Comparison of ENCODE assay signal across 7 cellular contexts in genomic region chr19:9847087-9847671, GRCh38. TPM values are rescaled to one million over a fixed set of nuclear protein-coding genes. Genes with fewer than 3 reads are reported as not detected.
DNase-seq lines count a peak whose midpoint lies in the region; ATAC-seq and TF ChIP-seq lines count a peak whose summit lies in the region.

No MANE protein-coding gene starts in this region.

- peak overlapping the region; percentile 9; the same call in 1 of the 2 replicates for H3K27ac ChIP-seq in PC-3 (ENCODE audit: low read length)

- H2AFZ ChIP-seq in PC-3 (ENCODE audit: low read length) = no peak overlapping the region

- peak; percentile 95 for ATAC-seq in PC-3

- no TSS peak for BruUV-seq in PC-3 (replicated peaks; lab: Mats Ljungman, UMichigan)

- POLR2A ChIA-PET in PC-3 (lab: Charles Lee; ENCODE audit: unreplicated experiment) = no interaction called here

- H3K36me3 ChIP-seq in PC-3 (ENCODE audit: low read depth, low read length) = peaks cover 27% of the 10 kb centered on the region

- H3K4me1 ChIP-seq in PC-3 (ENCODE audit: insufficient read depth, low read length) = peaks cover 5% of the 10 kb centered on the region; the same call in 1 of the 2 replicates

- no peak overlapping the region for H3K4me3 Mint-ChIP-seq in activated T-helper 2 cell treated with anti-CD3 and anti-CD28 coated beads, Interferon-gamma antibody, Interleukin-2, Interleukin-4, amounts not matched to agents 10 μg/mL and 5 μg/mL and 100 μg/mL, durations not matched to agents 14 hours and 24 hours and 36 hours (ENCODE audit: low read depth)

- H3F3A ChIP-seq in PC-3 (ENCODE audit: low read length, unreplicated experiment) = no peaks in the 10 kb centered on the region

- H3K4me3 ChIP-seq in PC-3 (ENCODE audit: low read length) = no peak overlapping the region

- H3K9me3 ChIP-seq in PC-3 (ENCODE audit: low read length) = no peaks in the 10 kb centered on the region

- no peaks in the 10 kb centered on the region for H4K20me1 ChIP-seq in PC-3 (ENCODE audit: low read length)

- H3K9ac ChIP-seq in PC-3 (ENCODE audit: low read length) = no peak overlapping the region

- TF ChIP-seq CTCF in PC-3 (conservative IDR thresholded peaks at IDR 0.05; ENCODE audit: low read depth, low read length) = peak; percentile 80

- no peaks in the 10 kb centered on the region for H3K79me2 ChIP-seq in PC-3 (ENCODE audit: low read length)

- no peaks in the 10 kb centered on the region for H3K27me3 ChIP-seq in PC-3 (ENCODE audit: low read length)

- CTCF ChIA-PET in PC-3 (lab: Charles Lee) = no interaction called here

- no peak overlapping the region for H3K27ac Mint-ChIP-seq in activated T-helper 2 cell treated with anti-CD3 and anti-CD28 coated beads, Interferon-gamma antibody, Interleukin-2, Interleukin-4, amounts not matched to agents 10 μg/mL and 5 μg/mL and 100 μg/mL, durations not matched to agents 14 hours and 24 hours and 36 hours

- H3K9me3 Mint-ChIP-seq in activated T-helper 2 cell treated with anti-CD3 and anti-CD28 coated beads, Interferon-gamma antibody, Interleukin-2, Interleukin-4, amounts not matched to agents 10 μg/mL and 5 μg/mL and 100 μg/mL, durations not matched to agents 14 hours and 24 hours and 36 hours = no peaks in the 10 kb centered on the region

- H3K9me2 ChIP-seq in PC-3 (replicated peaks; ENCODE audit: low read length) = no peaks in the 10 kb centered on the region

- no peaks in the 10 kb centered on the region for H3K27me3 Mint-ChIP-seq in activated T-helper 2 cell treated with anti-CD3 and anti-CD28 coated beads, Interferon-gamma antibody, Interleukin-2, Interleukin-4, amounts not matched to agents 10 μg/mL and 5 μg/mL and 100 μg/mL, durations not matched to agents 14 hours and 24 hours and 36 hours (ENCODE audit: low read depth)

- peak; percentile 63 for DNase-seq in GOT3 (lab: John Stamatoyannopoulos, UW)
- peak; percentile 86 for DNase-seq in PC-3
- DNase-seq in amniotic epithelial cell (ENCODE audit: low read depth) = peak; percentile 91
- DNase-seq in iPS DF 4.7 (ENCODE audit: extremely low read depth, low spot score) = peak; percentile 38
- DNase-seq in stimulated activated CD8-positive, alpha-beta memory T cell treated with anti-CD3 and anti-CD28 coated beads, Interleukin-2, amount 100 ng/mL, for 48 hours (ENCODE audit: low read depth in 2 of 2) = peak; percentile 33 to 51
- DNase-seq in NCI-H146 (lab: John Stamatoyannopoulos, UW) = no peak
- DNase-seq in activated T-helper 2 cell treated with anti-CD3 and anti-CD28 coated beads, Interferon-gamma antibody, Interleukin-2, Interleukin-4, amounts not matched to agents 10 μg/mL and 5 μg/mL and 100 μg/mL, durations not matched to agents 14 hours and 24 hours and 36 hours (ENCODE audit: low spot score) = no peak

- H3K4me1 Mint-ChIP-seq in activated T-helper 2 cell treated with anti-CD3 and anti-CD28 coated beads, Interferon-gamma antibody, Interleukin-2, Interleukin-4, amounts not matched to agents 10 μg/mL and 5 μg/mL and 100 μg/mL, durations not matched to agents 14 hours and 24 hours and 36 hours (ENCODE audit: low read depth) = no peaks in the 10 kb centered on the region

- peaks cover 39% of the 10 kb centered on the region for H3K36me3 Mint-ChIP-seq in activated T-helper 2 cell treated with anti-CD3 and anti-CD28 coated beads, Interferon-gamma antibody, Interleukin-2, Interleukin-4, amounts not matched to agents 10 μg/mL and 5 μg/mL and 100 μg/mL, durations not matched to agents 14 hours and 24 hours and 36 hours (ENCODE audit: low read depth)

- no peak overlapping the region for H3K4me2 ChIP-seq in PC-3 (ENCODE audit: low read length)

- intact Hi-C loops in PC-3 (cut with micrococcal nuclease) = no loop called here
- intact Hi-C loops in activated T-helper 2 cell treated with anti-CD3 and anti-CD28 coated beads, Interferon-gamma antibody, Interleukin-2, Interleukin-4, amounts not matched to agents 10 μg/mL and 5 μg/mL and 100 μg/mL, durations not matched to agents 14 hours and 24 hours and 36 hours (cut with micrococcal nuclease) = no loop called here

RNA-seq across cellular contexts. Expression of gene PIN1, which starts 12.1 kb away (rescaled TPM):
- 314 and 349 TPM in 2 replicates for total RNA-seq in PC-3 (2014; rRNA removed)
- total RNA-seq in activated T-helper 2 cell treated with anti-CD3 and anti-CD28 coated beads, Interferon-gamma antibody, Interleukin-2, Interleukin-4, amounts not matched to agents 10 μg/mL and 5 μg/mL and 100 μg/mL, durations not matched to agents 14 hours and 24 hours and 36 hours = 84.3 and 87.3 TPM in 2 replicates

RNA-seq across cellular contexts. Expression of gene UBL5, which starts 19.5 kb away (rescaled TPM):
- 521 and 599 TPM in 2 replicates for total RNA-seq in PC-3 (2014; rRNA removed)
- 331 and 335 TPM in 2 replicates for total RNA-seq in activated T-helper 2 cell treated with anti-CD3 and anti-CD28 coated beads, Interferon-gamma antibody, Interleukin-2, Interleukin-4, amounts not matched to agents 10 μg/mL and 5 μg/mL and 100 μg/mL, durations not matched to agents 14 hours and 24 hours and 36 hours

RNA-seq across cellular contexts. Expression of gene FBXL12, which starts 28.3 kb away (rescaled TPM):
- 31.4 and 37.6 TPM in 2 replicates for total RNA-seq in PC-3 (2014; rRNA removed)
- total RNA-seq in activated T-helper 2 cell treated with anti-CD3 and anti-CD28 coated beads, Interferon-gamma antibody, Interleukin-2, Interleukin-4, amounts not matched to agents 10 μg/mL and 5 μg/mL and 100 μg/mL, durations not matched to agents 14 hours and 24 hours and 36 hours = 23.4 and 23.7 TPM in 2 replicates

Comparison
In these comparisons a context has a peak if more than half of its experiments do, and no peak if none do; other contexts are left out.
1. DNase-seq: peak in GOT3 (single experiment), PC-3 (single experiment), amniotic epithelial cell (single experiment), iPS DF 4.7 (single experiment) and stimulated activated CD8-positive, alpha-beta memory T cell treated with anti-CD3 and anti-CD28 coated beads, Interleukin-2, amount 100 ng/mL, for 48 hours (2 of 2); none in NCI-H146 (single experiment) and activated T-helper 2 cell treated with anti-CD3 and anti-CD28 coated beads, Interferon-gamma antibody, Interleukin-2, Interleukin-4, amounts not matched to agents 10 μg/mL and 5 μg/mL and 100 μg/mL, durations not matched to agents 14 hours and 24 hours and 36 hours (single experiment).